Comparison of ENCODE assay signal across 23 cellular contexts in genomic region chr22:27680636-27681035, GRCh38.
DNase-seq lines count a peak whose midpoint lies in the region; ATAC-seq, FAIRE-seq and TF ChIP-seq lines count a peak whose summit lies in the region.
"Had no signal": no experiment of that assay in that cellular context is flagged by ENCODE, and none has a peak within 500 bp of the region (broad histone marks: within the 10 kb centered on the region; RNA-seq: fewer than 3 reads in every experiment).

No MANE protein-coding gene starts in this region.

- CTCF ChIA-PET in HEK293 (lab: Yijun Ruan, JAX): interaction anchor here (0.6 to 3.2 kb wide), 4 partner anchors 15 to 274 kb away, joined by 3 to 10 read pairs (median 5); no protein-coding TSS in a partner anchor
- CTCF ChIA-PET in H1 (lab: Charles Lee; ENCODE audit: partially characterized antibody): interaction anchor here (0.6 to 5.6 kb wide), 13 partner anchors 11 to 924 kb away, joined by 3 to 57 read pairs (median 6); no protein-coding TSS in a partner anchor

- H3K23ac ChIP-seq in H1 (ENCODE audit: insufficient read length) (no peak overlapping the region), neuronal stem cell (ENCODE audit: low read depth, low read length, poor library complexity) (no peak overlapping the region)

- H2AK5ac ChIP-seq in H1 (ENCODE audit: low read depth, low read length) (0 out of 2 replicates have a peak overlapping the region, but pooled peaks have one; percentile 32), neuronal stem cell (ENCODE audit: low read depth, low read length) (no peak overlapping the region)

- H4K8ac ChIP-seq in H1 (ENCODE audit: extremely low read depth, insufficient read depth, low read length): no peak overlapping the region
- H4K8ac ChIP-seq in neuronal stem cell (ENCODE audit: low read depth, low read length): no peak overlapping the region

- H3K27ac ChIP-seq in HEK293 (ENCODE audit: extremely low read depth, low read depth, low read length): no peak overlapping the region
- no peak overlapping the region for H3K27ac ChIP-seq in H1 (ENCODE audit: low read depth, low read length)
- H3K27ac ChIP-seq in neuronal stem cell (replicated peaks; ENCODE audit: low read length): no peak overlapping the region
- H3K27ac ChIP-seq: HL-60 had no signal

- no peak for TF ChIP-seq EP300 in H1 (IDR thresholded peaks at IDR 0.05; ENCODE audit: borderline replicate concordance in 1 of 2, low read depth in 2 of 2, low read length in 2 of 2)

- POLR2A ChIA-PET in HEK293 (lab: Yijun Ruan, JAX) (no interaction called here), H1 (lab: Charles Lee; ENCODE audit: partially characterized antibody) (interaction anchor here (0.9 to 3.0 kb wide), 8 partner anchors 8 to 307 kb away, joined by 3 to 15 read pairs (median 4); no protein-coding TSS in a partner anchor)

- H3K4me3 ChIP-seq in HEK293 (ENCODE audit: low read depth, low read length): no peak overlapping the region
- H3K4me3 ChIP-seq in H1 (ENCODE audit: extremely low read depth in 1 of 4, insufficient read depth in 2 of 4, low read depth in 3 of 4, low read length in 4 of 4): no peak overlapping the region
- H3K4me3 ChIP-seq in neuronal stem cell (ENCODE audit: low read length in 2 of 2): no peak overlapping the region
- H3K4me3 ChIP-seq: K562 had no signal

- no peaks in the 10 kb centered on the region for H3K23me2 ChIP-seq in H1 (ENCODE audit: low read depth, low read length)

- no peak overlapping the region for H2BK120ac ChIP-seq in H1 (replicated peaks; ENCODE audit: low read depth, low read length)
- no peak overlapping the region for H2BK120ac ChIP-seq in neuronal stem cell (ENCODE audit: low read depth, low read length)

- H2BK12ac ChIP-seq in H1 (ENCODE audit: low read depth, low read length) (no peak overlapping the region), neuronal stem cell (ENCODE audit: low read length) (no peak overlapping the region)

- peaks cover 0 to 3% of the 10 kb centered on the region in 2 experiments for H4K20me1 ChIP-seq in H1 (replicated peaks in 1 of 2; ENCODE audit: control insufficient read depth in 1 of 2, insufficient read depth in 2 of 2, low read length in 2 of 2)

- no peaks in the 10 kb centered on the region for H3K4me1 ChIP-seq in HEK293 (ENCODE audit: control insufficient read depth, insufficient read depth, low read length)
- H3K4me1 ChIP-seq in H1 (replicated peaks in 1 of 4; ENCODE audit: control insufficient read depth in 3 of 4, insufficient read depth in 4 of 4, low read length in 3 of 4): peaks cover 0 to 10% (median 7%) of the 10 kb centered on the region in 4 experiments; a peak in 4 of 7 replicates
- peaks cover 22 to 27% of the 10 kb centered on the region in 2 donors for H3K4me1 ChIP-seq in neuronal stem cell (ENCODE audit: control insufficient read depth in 2 of 2, insufficient read depth in 1 of 2, low read depth in 1 of 2, low read length in 2 of 2)
- H3K4me1 ChIP-seq: BE2C had no signal

- no peaks in the 10 kb centered on the region for H3K79me2 ChIP-seq in H1 (ENCODE audit: control insufficient read depth in 1 of 2, insufficient read depth in 2 of 2, low read length in 2 of 2)

- H3K18ac ChIP-seq in H1 (ENCODE audit: extremely low read depth, low read length) (no peak overlapping the region), neuronal stem cell (ENCODE audit: low read length) (peak overlapping the region; percentile 9)

- H4K5ac ChIP-seq in H1 (ENCODE audit: insufficient read length, low read depth, low read length): no peak overlapping the region

- no peak overlapping the region; the same call in 1 of the 2 replicates for H2BK20ac ChIP-seq in H1 (ENCODE audit: low read length)

- TF ChIP-seq POLR2A in H1 (IDR thresholded peaks at IDR 0.05; ENCODE audit: control extremely low read depth in 1 of 2, low read depth in 2 of 2, low read length in 2 of 2): no peak

- FAIRE-seq in H1 (lab: Jason Lieb, UNC): no peak
- FAIRE-seq: A204.1, G401.6, GM12891, K562 had no signal

- WGBS in H1 (ENCODE audit: extremely low coverage in 1 of 2, insufficient coverage in 1 of 2, insufficient read length in 1 of 2, insufficient replicate concordance in 2 of 2, low coverage in 1 of 2, low lambda C conversion rate in 2 of 2, missing lambda C conversion rate in 1 of 2), 2 experiments: 90% methylated on average over 7 of the region's 7 CpGs; no CpG with 5 or more reads in 1 of the 2 experiments
- WGBS in neuronal stem cell (ENCODE audit: extremely low coverage in 2 of 2, insufficient read length in 2 of 2, insufficient replicate concordance in 1 of 2), 2 donors: no CpG with 5 or more reads among the region's 7 CpGs

- ATAC-seq in GM18517 (IDR thresholded peaks at IDR 0.05; ENCODE audit: unreplicated experiment): no peak
- no peak for ATAC-seq in GM18909 (IDR thresholded peaks at IDR 0.05; ENCODE audit: poor library complexity, unreplicated experiment)
- ATAC-seq: K562 had no signal

- no peak overlapping the region for H3K56ac ChIP-seq in H1 (replicated peaks; ENCODE audit: insufficient read length, low read depth, low read length)

- H2AFZ ChIP-seq in H1 (ENCODE audit: low read length): no peak overlapping the region
- H2AFZ ChIP-seq in neuronal stem cell (ENCODE audit: low read length): no peak overlapping the region

- H3K79me1 ChIP-seq in H1 (ENCODE audit: low read depth, low read length) (peaks cover 12% of the 10 kb centered on the region), neuronal stem cell (ENCODE audit: low read depth, low read length) (no peaks in the 10 kb centered on the region)

- DNase-seq in H1 (ENCODE audit: low read depth in 1 of 2, low spot score in 2 of 2) (no peak), neuronal stem cell (ENCODE audit: low spot score) (no peak), RPMI8226 (no peak)
- DNase-seq: ACHN; BE2C; C1 segment of cervical spinal cord; CD4-positive, CD25-positive, alpha-beta regulatory T cell; CD8-positive, alpha-beta memory T cell; COR-L47; DMS 273 treated with DMSO at 0.1 percent for 48 hours; DMS53; DND-41; EL; GOT3; H9 had no signal

- H3K4me2 ChIP-seq in H1 (ENCODE audit: insufficient read depth in 1 of 2, low read depth in 2 of 2, low read length in 2 of 2) (no peak overlapping the region), neuronal stem cell (ENCODE audit: insufficient read depth, low read length, poor library complexity, severe bottlenecking) (no peak overlapping the region)

- H2BK15ac ChIP-seq in H1 (ENCODE audit: low read length): no peak overlapping the region
- no peak overlapping the region for H2BK15ac ChIP-seq in neuronal stem cell (ENCODE audit: low read length)

- H3K36me3 ChIP-seq in HEK293 (ENCODE audit: control insufficient read depth in 2 of 2, insufficient read depth in 1 of 2, low read length in 2 of 2) (no peaks in the 10 kb centered on the region), H1 (ENCODE audit: control insufficient read depth in 2 of 4, insufficient read depth in 4 of 4, low read length in 3 of 4) (peaks cover 0 to 7% (median 1%) of the 10 kb centered on the region in 4 experiments; a peak in 2 of 8 replicates), neuronal stem cell (replicated peaks in 1 of 2; ENCODE audit: control insufficient read depth in 2 of 2, insufficient read depth in 2 of 2, low read length in 2 of 2) (no peaks in the 10 kb centered on the region)
- H3K36me3 ChIP-seq: BE2C had no signal

- TF ChIP-seq CTCF in HEK293 (tag by site-specific recombination; IDR thresholded peaks at IDR 0.05): no peak
- no peak for TF ChIP-seq CTCF in H1 (IDR thresholded peaks at IDR 0.05; ENCODE audit: control extremely low read depth in 1 of 3, insufficient read depth in 1 of 3, low read depth in 1 of 3, low read length in 3 of 3)

- H2BK5ac ChIP-seq in H1 (ENCODE audit: low read depth, low read length) (no peak overlapping the region), neuronal stem cell (ENCODE audit: low read length) (no peak overlapping the region)

- H3K9ac ChIP-seq in H1 (replicated peaks in 1 of 4; ENCODE audit: extremely low read depth in 1 of 4, low read depth in 3 of 4, low read length in 3 of 4) (no peak overlapping the region; a peak in 1 of 7 replicates), neuronal stem cell (ENCODE audit: low read depth, low read length, poor library complexity) (no peak overlapping the region)

- TF ChIP-seq RAD21 in H1 (IDR thresholded peaks at IDR 0.05 in 1 of 2, conservative IDR thresholded peaks at IDR 0.05 in 1 of 2; ENCODE audit: low read depth in 2 of 2, low read length in 2 of 2): no peak

- H3K9me3 ChIP-seq in HEK293 (ENCODE audit: control insufficient read depth, insufficient read depth, low read depth, low read length) (no peaks in the 10 kb centered on the region), H1 (ENCODE audit: insufficient read depth in 2 of 2, low read depth in 1 of 2, low read length in 1 of 2) (no peaks in the 10 kb centered on the region), neuronal stem cell (replicated peaks in 1 of 2; ENCODE audit: control insufficient read depth in 2 of 2, insufficient read depth in 1 of 2, low read depth in 1 of 2, low read length in 2 of 2) (peaks cover 0 to 2% of the 10 kb centered on the region in 2 donors)
- H3K9me3 ChIP-seq: BE2C had no signal

- H4K91ac ChIP-seq in H1 (replicated peaks; ENCODE audit: insufficient read length, low read length) (no peak overlapping the region), neuronal stem cell (ENCODE audit: low read depth, low read length, poor library complexity) (no peak overlapping the region)

- H3K14ac ChIP-seq in H1 (ENCODE audit: insufficient read length) (no peak overlapping the region), neuronal stem cell (ENCODE audit: low read length) (no peak overlapping the region)

- H3K4ac ChIP-seq in H1 (replicated peaks; ENCODE audit: insufficient read length, low read depth, low read length) (no peak overlapping the region), neuronal stem cell (ENCODE audit: low read length) (no peak overlapping the region)

- no peaks in the 10 kb centered on the region for H3K27me3 ChIP-seq in H1 (replicated peaks in 1 of 4; ENCODE audit: control insufficient read depth in 3 of 4, extremely low read depth in 1 of 4, insufficient read depth in 3 of 4, low read length in 3 of 4)
- no peaks in the 10 kb centered on the region for H3K27me3 ChIP-seq in neuronal stem cell (ENCODE audit: control insufficient read depth in 3 of 3, insufficient read depth in 3 of 3, low read depth in 1 of 3, low read length in 3 of 3)
- H3K27me3 ChIP-seq: BE2C had no signal

TF ChIP-seq in HEK293, 187 proteins besides CTCF, POLR2A, EP300 and RAD21:
- TF ChIP-seq ZBTB8A (tag by site-specific recombination; IDR thresholded peaks at IDR 0.05) (no peak), ZIC2 (tag by site-specific recombination; IDR thresholded peaks at IDR 0.05) (0 out of 2 replicates have a peak, but pooled peaks have one; percentile 7)
TF ChIP-seq in HEK293: peak in this region for 1.

TF ChIP-seq in H1, 55 proteins besides CTCF, POLR2A, EP300 and RAD21 (continues in another document):
- TF ChIP-seq KDM5A (IDR thresholded peaks at IDR 0.05; ENCODE audit: low read length): no peak
- TF ChIP-seq HDAC2 (IDR thresholded peaks at IDR 0.05; ENCODE audit: borderline replicate concordance in 1 of 2, low read depth in 2 of 2, low read length in 2 of 2): no peak
- TF ChIP-seq BRCA1 (IDR thresholded peaks at IDR 0.05; ENCODE audit: low read depth, low read length): no peak
- no peak for TF ChIP-seq SP2 (IDR thresholded peaks at IDR 0.05; ENCODE audit: low read length)
- TF ChIP-seq YY1 (IDR thresholded peaks at IDR 0.05; ENCODE audit: low read depth, low read length): no peak
- no peak for TF ChIP-seq CREB1 (IDR thresholded peaks at IDR 0.05)
